Comparison of ENCODE assay signal across 17 cellular contexts in the genomic region with DNA sequence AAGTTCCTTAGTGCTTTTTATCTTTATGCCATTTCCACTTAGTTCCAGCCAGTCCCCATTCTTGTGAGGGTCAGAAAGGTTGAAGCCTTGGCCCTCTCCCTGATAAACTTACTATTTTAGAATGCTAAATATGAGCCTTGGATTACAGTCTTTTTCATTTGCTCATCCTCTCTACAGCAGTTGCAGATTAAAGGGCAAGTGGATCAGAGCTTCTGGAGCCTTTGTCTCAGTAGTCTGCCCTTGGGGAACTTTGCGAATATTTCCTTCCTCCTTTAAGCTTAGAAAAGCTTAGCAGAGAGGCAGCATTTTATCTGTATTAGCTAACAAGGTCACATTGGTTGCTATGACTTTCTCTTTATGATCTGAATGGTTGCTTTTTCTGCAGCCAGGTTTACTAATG.
"Had no signal": no experiment of that assay in that cellular context is flagged by ENCODE, and none has a peak within 500 bp of the region (broad histone marks: within the 10 kb centered on the region; RNA-seq: fewer than 3 reads in every experiment).

No MANE protein-coding gene starts in this region.

- H3K4me1 ChIP-seq: prostate gland had no signal

- H3K4me3 ChIP-seq: coronary artery, gastroesophageal sphincter, prostate gland, upper lobe of left lung had no signal

- H3K36me3 ChIP-seq: gastroesophageal sphincter, prostate gland, upper lobe of left lung had no signal

- H3K9me3 ChIP-seq: gastroesophageal sphincter, prostate gland had no signal

- H3K27ac ChIP-seq: coronary artery, gastroesophageal sphincter, prostate gland, upper lobe of left lung had no signal

- H3K27me3 ChIP-seq: gastroesophageal sphincter, upper lobe of left lung had no signal

- DNase-seq: activated CD4-positive, alpha-beta T cell treated with anti-CD3 and anti-CD28 coated beads for 36 hours; activated CD8-positive, alpha-beta memory T cell treated with anti-CD3 and anti-CD28 coated beads, Interleukin-2, amount 50 U/mL, for 48 hours; activated CD8-positive, alpha-beta T cell treated with anti-CD3 and anti-CD28 coated beads for 36 hours; activated naive CD4-positive, alpha-beta T cell; central memory CD4-positive, alpha-beta T cell; effector CD8-positive, alpha-beta T cell; hypothalamus; occipital lobe; stimulated activated CD4-positive, alpha-beta T cell treated with anti-CD3 and anti-CD28 coated beads, Interleukin-4, amount 100 ng/mL, for 1 hour; stimulated activated CD8-positive, alpha-beta memory T cell treated with anti-CD3 and anti-CD28 coated beads, Interleukin-4, amount 100 ng/mL, for 48 hours; SW 1271; upper lobe of left lung had no signal

- ATAC-seq: activated CD4-positive, alpha-beta T cell treated with anti-CD3 and anti-CD28 coated beads for 36 hours; activated CD8-positive, alpha-beta T cell treated with anti-CD3 and anti-CD28 coated beads for 36 hours; gastroesophageal sphincter; natural killer cell treated with Interleukin-12 subunit alpha and Interleukin-12 subunit beta and Interleukin-15 and Interleukin-18, amount 100 ng/mL, for 72 hours; sciatic nerve had no signal
